ENCODE assay signal across 8 cellular contexts in genomic region chr21:44801468-44802395, GRCh38. TPM values are rescaled to one million over a fixed set of nuclear protein-coding genes. Genes with fewer than 3 reads are reported as not detected.
DNase-seq lines count a peak whose midpoint lies in the region; ATAC-seq and TF ChIP-seq lines count a peak whose summit lies in the region.

Gene UBE2G2 (minus strand): TSS chr21:44801820. CDS start chr21:44801748, 72 bp downstream.

- H4K20me1 ChIP-seq in fibroblast of lung (ENCODE audit: control insufficient read depth, extremely low read depth, insufficient read depth, low read length): no peaks in the 10 kb centered on the region

- DNase-seq in DMS 273 treated with DMSO at 0.1 percent for 48 hours (lab: John Stamatoyannopoulos, UW) (peak; percentile 32), RPMI8226 (peak; percentile 93), fibroblast of lung (ENCODE audit: low read depth in 2 of 2) (peak; percentile 70 to 76), natural killer cell (peak; percentile 89)
- peak; percentile 67 to 88 (median 82) for DNase-seq in stimulated activated naive CD4-positive, alpha-beta T cell (lab: John Stamatoyannopoulos, UW)

- H3K9me3 ChIP-seq in KOPT-K1 (ENCODE audit: insufficient read depth, low read length, poor library complexity, severe bottlenecking) (no peaks in the 10 kb centered on the region), fibroblast of lung (ENCODE audit: control insufficient read depth, insufficient read depth, low read depth, low read length) (no peaks in the 10 kb centered on the region)

- peak within 1 kb of the TSS; percentile 92 for H2AFZ ChIP-seq in fibroblast of lung (ENCODE audit: low read length)

- peaks cover 4% of the 10 kb centered on the region for H3K4me1 ChIP-seq in fibroblast of lung (ENCODE audit: control insufficient read depth, extremely low read depth, insufficient read depth, low read length)

- H3K36me3 ChIP-seq in KOPT-K1 (ENCODE audit: insufficient read depth, low read length) (peaks cover 73% of the 10 kb centered on the region), fibroblast of lung (ENCODE audit: control insufficient read depth, insufficient read depth, low read length) (peaks cover 11% of the 10 kb centered on the region)

- H3K4me3 Mint-ChIP-seq in activated T-helper 17 cell treated with anti-CD3 and anti-CD28 coated beads, Interleukin-2, amount 50 U/mL, for 72 hours: peak within 1 kb of the TSS; percentile 96
- peak within 1 kb of the TSS; percentile 94 for H3K4me3 Mint-ChIP-seq in natural killer cell

- peaks cover 37% of the 10 kb centered on the region for H3K4me1 Mint-ChIP-seq in activated T-helper 17 cell treated with anti-CD3 and anti-CD28 coated beads, Interleukin-2, amount 50 U/mL, for 72 hours
- H3K4me1 Mint-ChIP-seq in natural killer cell: peaks cover 35 to 41% of the 10 kb centered on the region in 2 donors

- H3K27me3 Mint-ChIP-seq in activated T-helper 17 cell treated with anti-CD3 and anti-CD28 coated beads, Interleukin-2, amount 50 U/mL, for 72 hours: no peaks in the 10 kb centered on the region
- H3K27me3 Mint-ChIP-seq in natural killer cell (ENCODE audit: low read depth in 2 of 2): no peaks in the 10 kb centered on the region

- peak within 1 kb of the TSS; percentile 81 for H3K9ac ChIP-seq in fibroblast of lung (ENCODE audit: insufficient read depth, low read length)

- no peak for TF ChIP-seq CTCF in fibroblast of lung (conservative IDR thresholded peaks at IDR 0.05 in 1 of 2, IDR thresholded peaks at IDR 0.05 in 1 of 2; ENCODE audit: low read depth in 1 of 2, low read length in 2 of 2)
- TF ChIP-seq CTCF in natural killer cell (IDR thresholded peaks at IDR 0.05): no peak

- peak within 1 kb of the TSS; percentile 82 for H3K27ac Mint-ChIP-seq in activated T-helper 17 cell treated with anti-CD3 and anti-CD28 coated beads, Interleukin-2, amount 50 U/mL, for 72 hours
- peak within 1 kb of the TSS; percentile 79 to 85 for H3K27ac Mint-ChIP-seq in natural killer cell

- ATAC-seq in GM21576 (IDR thresholded peaks at IDR 0.05; ENCODE audit: unreplicated experiment): peak; percentile 77
- peak; percentile 98 for ATAC-seq in activated T-helper 17 cell treated with anti-CD3 and anti-CD28 coated beads, Interleukin-2, amount 50 U/mL, for 72 hours (replicated peaks)
- peak; percentile 94 to 95 (median 94) for ATAC-seq in natural killer cell

- intact Hi-C loops in natural killer cell (cut with micrococcal nuclease): loop anchor here (1.0 to 5.0 kb wide), 3 partner anchors 74 to 131 kb away; no protein-coding TSS in a partner anchor

- H3K9me3 Mint-ChIP-seq in activated T-helper 17 cell treated with anti-CD3 and anti-CD28 coated beads, Interleukin-2, amount 50 U/mL, for 72 hours: no peaks in the 10 kb centered on the region
- H3K9me3 Mint-ChIP-seq in natural killer cell: no peaks in the 10 kb centered on the region

- H3K27me3 ChIP-seq in fibroblast of lung (ENCODE audit: control insufficient read depth, insufficient read depth, low read length): no peaks in the 10 kb centered on the region

- H3K27ac ChIP-seq in KOPT-K1 (ENCODE audit: low read depth, low read length, poor library complexity, severe bottlenecking) (peak within 1 kb of the TSS; percentile 91), fibroblast of lung (ENCODE audit: insufficient read depth, low read length) (peak within 1 kb of the TSS; percentile 70)

- peak within 1 kb of the TSS; percentile 95 for H3K4me2 ChIP-seq in fibroblast of lung (ENCODE audit: extremely low read depth, insufficient read depth, low read length)

- H3K4me3 ChIP-seq in fibroblast of lung (replicated peaks in 1 of 4; ENCODE audit: control extremely low read depth in 1 of 4, insufficient read depth in 1 of 4, low read depth in 3 of 4, low read length in 4 of 4): peak within 1 kb of the TSS; percentile 90 to 97 (median 93)

- peaks cover 44% of the 10 kb centered on the region for H3K79me2 ChIP-seq in fibroblast of lung (ENCODE audit: control insufficient read depth, insufficient read depth, low read length)

- peaks cover 87% of the 10 kb centered on the region for H3K36me3 Mint-ChIP-seq in activated T-helper 17 cell treated with anti-CD3 and anti-CD28 coated beads, Interleukin-2, amount 50 U/mL, for 72 hours (ENCODE audit: low read depth)
- peaks cover 6% of the 10 kb centered on the region for H3K36me3 Mint-ChIP-seq in natural killer cell

RNA-seq across cellular contexts. Expression of gene UBE2G2, which starts in this region (rescaled TPM):
- 100 to 1,000 TPM in 1 of 2 donors, 10 to 100 TPM in 1; 88.9 to 136 TPM for total RNA-seq in activated T-helper 17 cell treated with anti-CD3 and anti-CD28 coated beads, Interleukin-2, amount 50 U/mL, for 72 hours
- total RNA-seq in fibroblast of lung (61.9 and 74.2 TPM in 2 replicates), natural killer cell (100 to 1,000 TPM in 2 of 3 donors, 10 to 100 TPM in 1; 89.1 to 109 (median 107) TPM)
- 49.7 and 63.6 TPM in 2 replicates for polyA plus RNA-seq in fibroblast of lung
- polyA plus RNA-seq in fibroblast of lung (2012): 44.1 and 50.3 TPM in 2 replicates
- polyA minus RNA-seq in fibroblast of lung (ENCODE audit: low replicate concordance): 31.1 and 39.6 TPM in 2 replicates

Comparison
In these comparisons a context has a peak if more than half of its experiments do, and no peak if none do; other contexts are left out.
1. Peak in every context shown above with its lines: DNase-seq, ATAC-seq, H3K4me3 ChIP-seq and H3K27ac ChIP-seq.
2. DNase-seq: peak in every context shown above with its lines; median percentile 93 in RPMI8226; 89 in natural killer cell; 82 in stimulated activated naive CD4-positive, alpha-beta T cell; 73 in fibroblast of lung; 32 in DMS 273 treated with DMSO at 0.1 percent for 48 hours.